Comparison of ENCODE assay signal across 11 cellular contexts in genomic region chr5:151104795-151105194, GRCh38. TPM values are rescaled to one million over a fixed set of nuclear protein-coding genes. Genes with fewer than 3 reads are reported as not detected.
DNase-seq lines count a peak whose midpoint lies in the region; ATAC-seq and TF ChIP-seq lines count a peak whose summit lies in the region.
"Had no signal": no experiment of that assay in that cellular context is flagged by ENCODE, and none has a peak within 500 bp of the region (broad histone marks: within the 10 kb centered on the region; RNA-seq: fewer than 3 reads in every experiment).

No MANE protein-coding gene starts in this region.

- H3K27me3 Mint-ChIP-seq in Calu3 (ENCODE audit: unreplicated experiment): no peaks in the 10 kb centered on the region

- no peaks in the 10 kb centered on the region for H3K9me3 ChIP-seq in liver (ENCODE audit: control insufficient read depth in 4 of 4, low read length in 3 of 4)
- no peaks in the 10 kb centered on the region for H3K9me3 ChIP-seq in ascending aorta

- TF ChIP-seq CTCF in coronary artery (IDR thresholded peaks at IDR 0.05): no peak
- TF ChIP-seq CTCF in liver (IDR thresholded peaks at IDR 0.05; ENCODE audit: low read depth, low read length, missing input control): no peak
- no peak for TF ChIP-seq CTCF in ascending aorta (IDR thresholded peaks at IDR 0.05)
- TF ChIP-seq CTCF in Calu3 (IDR thresholded peaks at IDR 0.05; ENCODE audit: unreplicated experiment): no peak

- H3K36me3 ChIP-seq in liver (ENCODE audit: control insufficient read depth in 4 of 4, insufficient read depth in 3 of 4, low read depth in 1 of 4, low read length in 3 of 4): peaks cover 0 to 7% (median 5%) of the 10 kb centered on the region in 4 donors
- peaks cover 75 to 94% of the 10 kb centered on the region in 2 donors for H3K36me3 ChIP-seq in ascending aorta

- H3K27me3 ChIP-seq in liver (ENCODE audit: control insufficient read depth in 4 of 4, insufficient read depth in 4 of 4, low read length in 3 of 4) (no peaks in the 10 kb centered on the region), ascending aorta (no peaks in the 10 kb centered on the region)

- H3K4me3 ChIP-seq in coronary artery (no peak overlapping the region), liver (ENCODE audit: low read depth in 1 of 3, low read length in 3 of 3) (no peak overlapping the region), skin epidermis (no peak overlapping the region), ascending aorta (no peak overlapping the region)

- no peaks in the 10 kb centered on the region for H3K36me3 Mint-ChIP-seq in Calu3 (ENCODE audit: insufficient read depth, unreplicated experiment)

- intact Hi-C loops in ascending aorta (cut with DNase I) (no loop called here), Calu3 (cut with micrococcal nuclease; ENCODE audit: unreplicated experiment) (no loop called here)

- TF ChIP-seq RAD21 in liver (IDR thresholded peaks at IDR 0.05): peak; percentile 57 to 60

- no TSS peak for BruUV-seq in Calu3 (replicated peaks; lab: Mats Ljungman, UMichigan)

- WGBS in liver: 24% methylated on average over 5 of the region's 5 CpGs

- no peak overlapping the region for H3K9ac ChIP-seq in liver (ENCODE audit: low read depth in 1 of 2, low read length in 2 of 2)

- H3K4me1 ChIP-seq in liver (ENCODE audit: control insufficient read depth in 4 of 4, insufficient read depth in 4 of 4, low read length in 3 of 4) (peaks cover 32 to 91% (median 79%) of the 10 kb centered on the region in 4 donors), ascending aorta (peaks cover 8 to 14% of the 10 kb centered on the region in 2 donors)

- peaks cover 40% of the 10 kb centered on the region for H3K4me1 Mint-ChIP-seq in Calu3 (ENCODE audit: low read depth, unreplicated experiment)

- H3K27ac Mint-ChIP-seq in Calu3 (ENCODE audit: unreplicated experiment): no peak overlapping the region

- no peak for ATAC-seq in HG03280 (IDR thresholded peaks at IDR 0.05; ENCODE audit: unreplicated experiment)

- CTCF ChIA-PET in Calu3 (lab: Charles Lee): interaction anchor here (1.5 kb wide), 1 partner anchor 10 kb away, joined by 4 read pairs; no protein-coding TSS in a partner anchor

- H3K27ac ChIP-seq in coronary artery: peak overlapping the region; percentile 9 to 68
- H3K27ac ChIP-seq in liver (ENCODE audit: low read depth in 1 of 2, low read length in 2 of 2): peak overlapping the region; percentile 81 to 82
- H3K27ac ChIP-seq in skin epidermis: peak overlapping the region in 12 of 21 experiments; percentile 2 to 78 (median 32)
- peak overlapping the region in 1 of 2 donors; percentile 26 for H3K27ac ChIP-seq in ascending aorta
- H3K27ac ChIP-seq: VCaP had no signal

- peak; percentile 86 for DNase-seq in GM04503 (ENCODE audit: low read depth)
- no peak for DNase-seq in coronary artery (ENCODE audit: low spot score)
- DNase-seq in NCI-H69 (lab: John Stamatoyannopoulos, UW): no peak
- DNase-seq in ascending aorta (ENCODE audit: low spot score in 2 of 2): no peak
- no peak for DNase-seq in Calu3
- DNase-seq: NCI-H2171 treated with DMSO at 0.1 percent for 48 hours, posterior cingulate gyrus had no signal

- H3K4me3 Mint-ChIP-seq in Calu3 (ENCODE audit: low read depth, unreplicated experiment): no peak overlapping the region

- H3K9me3 Mint-ChIP-seq in Calu3 (ENCODE audit: low read depth, unreplicated experiment): no peaks in the 10 kb centered on the region

TF ChIP-seq in liver, 16 proteins besides CTCF, POLR2A, EP300 and RAD21:
- TF ChIP-seq, protein P1, sequence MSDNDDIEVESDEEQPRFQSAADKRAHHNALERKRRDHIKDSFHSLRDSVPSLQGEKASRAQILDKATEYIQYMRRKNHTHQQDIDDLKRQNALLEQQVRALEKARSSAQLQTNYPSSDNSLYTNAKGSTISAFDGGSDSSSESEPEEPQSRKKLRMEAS (IDR thresholded peaks at IDR 0.05): peak; percentile 90
- TF ChIP-seq, protein P2, sequence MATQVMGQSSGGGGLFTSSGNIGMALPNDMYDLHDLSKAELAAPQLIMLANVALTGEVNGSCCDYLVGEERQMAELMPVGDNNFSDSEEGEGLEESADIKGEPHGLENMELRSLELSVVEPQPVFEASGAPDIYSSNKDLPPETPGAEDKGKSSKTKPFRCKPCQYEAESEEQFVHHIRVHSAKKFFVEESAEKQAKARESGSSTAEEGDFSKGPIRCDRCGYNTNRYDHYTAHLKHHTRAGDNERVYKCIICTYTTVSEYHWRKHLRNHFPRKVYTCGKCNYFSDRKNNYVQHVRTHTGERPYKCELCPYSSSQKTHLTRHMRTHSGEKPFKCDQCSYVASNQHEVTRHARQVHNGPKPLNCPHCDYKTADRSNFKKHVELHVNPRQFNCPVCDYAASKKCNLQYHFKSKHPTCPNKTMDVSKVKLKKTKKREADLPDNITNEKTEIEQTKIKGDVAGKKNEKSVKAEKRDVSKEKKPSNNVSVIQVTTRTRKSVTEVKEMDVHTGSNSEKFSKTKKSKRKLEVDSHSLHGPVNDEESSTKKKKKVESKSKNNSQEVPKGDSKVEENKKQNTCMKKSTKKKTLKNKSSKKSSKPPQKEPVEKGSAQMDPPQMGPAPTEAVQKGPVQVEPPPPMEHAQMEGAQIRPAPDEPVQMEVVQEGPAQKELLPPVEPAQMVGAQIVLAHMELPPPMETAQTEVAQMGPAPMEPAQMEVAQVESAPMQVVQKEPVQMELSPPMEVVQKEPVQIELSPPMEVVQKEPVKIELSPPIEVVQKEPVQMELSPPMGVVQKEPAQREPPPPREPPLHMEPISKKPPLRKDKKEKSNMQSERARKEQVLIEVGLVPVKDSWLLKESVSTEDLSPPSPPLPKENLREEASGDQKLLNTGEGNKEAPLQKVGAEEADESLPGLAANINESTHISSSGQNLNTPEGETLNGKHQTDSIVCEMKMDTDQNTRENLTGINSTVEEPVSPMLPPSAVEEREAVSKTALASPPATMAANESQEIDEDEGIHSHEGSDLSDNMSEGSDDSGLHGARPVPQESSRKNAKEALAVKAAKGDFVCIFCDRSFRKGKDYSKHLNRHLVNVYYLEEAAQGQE (IDR thresholded peaks at IDR 0.05): peak; percentile 76
- TF ChIP-seq HNF4G (IDR thresholded peaks at IDR 0.05) (peak; percentile 77), NR2F2 (IDR thresholded peaks at IDR 0.05) (peak; percentile 78), YY1 (IDR thresholded peaks at IDR 0.05) (peak; percentile 77), EGR1 (IDR thresholded peaks at IDR 0.05; ENCODE audit: low read depth in 2 of 2) (peak; percentile 13 to 72), FOXA2 (IDR thresholded peaks at IDR 0.05) (peak; percentile 53), GABPA (IDR thresholded peaks at IDR 0.05 in 1 of 2, conservative IDR thresholded peaks at IDR 0.05 in 1 of 2) (peak in 1 of 2 donors; percentile 60), SP1 (IDR thresholded peaks at IDR 0.05) (peak; percentile 87), RXRA (IDR thresholded peaks at IDR 0.05) (peak; percentile 92 to 96), HNF4A (conservative IDR thresholded peaks at IDR 0.05) (peak; percentile 94 to 96), TAF1 (conservative IDR thresholded peaks at IDR 0.05) (no peak), FOXA1 (IDR thresholded peaks at IDR 0.05) (peak; percentile 56), JUND (IDR thresholded peaks at IDR 0.05) (peak; percentile 40 to 91)
- TF ChIP-seq, protein P3, sequence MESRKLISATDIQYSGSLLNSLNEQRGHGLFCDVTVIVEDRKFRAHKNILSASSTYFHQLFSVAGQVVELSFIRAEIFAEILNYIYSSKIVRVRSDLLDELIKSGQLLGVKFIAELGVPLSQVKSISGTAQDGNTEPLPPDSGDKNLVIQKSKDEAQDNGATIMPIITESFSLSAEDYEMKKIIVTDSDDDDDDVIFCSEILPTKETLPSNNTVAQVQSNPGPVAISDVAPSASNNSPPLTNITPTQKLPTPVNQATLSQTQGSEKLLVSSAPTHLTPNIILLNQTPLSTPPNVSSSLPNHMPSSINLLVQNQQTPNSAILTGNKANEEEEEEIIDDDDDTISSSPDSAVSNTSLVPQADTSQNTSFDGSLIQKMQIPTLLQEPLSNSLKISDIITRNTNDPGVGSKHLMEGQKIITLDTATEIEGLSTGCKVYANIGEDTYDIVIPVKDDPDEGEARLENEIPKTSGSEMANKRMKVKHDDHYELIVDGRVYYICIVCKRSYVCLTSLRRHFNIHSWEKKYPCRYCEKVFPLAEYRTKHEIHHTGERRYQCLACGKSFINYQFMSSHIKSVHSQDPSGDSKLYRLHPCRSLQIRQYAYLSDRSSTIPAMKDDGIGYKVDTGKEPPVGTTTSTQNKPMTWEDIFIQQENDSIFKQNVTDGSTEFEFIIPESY (IDR thresholded peaks at IDR 0.05): peak; percentile 89
- TF ChIP-seq, protein P4, sequence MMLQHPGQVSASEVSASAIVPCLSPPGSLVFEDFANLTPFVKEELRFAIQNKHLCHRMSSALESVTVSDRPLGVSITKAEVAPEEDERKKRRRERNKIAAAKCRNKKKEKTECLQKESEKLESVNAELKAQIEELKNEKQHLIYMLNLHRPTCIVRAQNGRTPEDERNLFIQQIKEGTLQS (IDR thresholded peaks at IDR 0.05): no peak

RNA-seq across cellular contexts. Expression of gene TNIP1, which starts 24.0 kb away (rescaled TPM):
- total RNA-seq in liver: 100 to 1,000 TPM in 1 of 2 donors, 10 to 100 TPM in 1; 50.9 to 101 TPM
- polyA plus RNA-seq in liver: 10 to 100 TPM; 33.2 to 45.1 TPM
- total RNA-seq in ascending aorta: 54.6 TPM
- 321 and 339 TPM in 2 replicates for total RNA-seq in Calu3 (2022)

RNA-seq across cellular contexts. Expression of gene ANXA6, which starts 52.8 kb away (rescaled TPM):
- total RNA-seq in liver (100 to 1,000 TPM; 137 to 215 TPM), ascending aorta (334 TPM), Calu3 (2022) (12.5 and 16.4 TPM in 2 replicates)
- 100 to 1,000 TPM in 1 of 2 donors, 10 to 100 TPM in 1; 52.7 to 116 TPM for polyA plus RNA-seq in liver
